ENCODE assay signal across 6 cellular contexts in the genomic region with DNA sequence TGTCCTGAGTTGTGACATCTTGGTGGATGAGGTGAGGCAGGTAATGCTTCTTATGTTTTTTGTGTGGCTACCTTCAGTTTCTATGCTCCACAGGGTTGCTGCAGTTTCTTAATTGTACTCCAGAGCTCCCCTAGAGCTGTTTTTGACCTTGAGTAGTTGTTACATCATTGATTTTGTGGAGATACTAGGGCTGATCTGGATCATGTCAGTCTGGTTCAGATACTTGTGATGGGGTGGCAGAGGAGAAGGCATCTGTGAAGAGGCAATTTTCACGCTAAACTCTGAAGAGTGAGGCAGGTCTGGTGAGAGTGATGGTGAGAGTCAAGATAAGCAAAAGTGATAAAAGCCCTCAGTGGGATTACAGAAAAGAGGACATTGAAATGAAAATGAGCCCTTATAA.
"Had no signal": no experiment of that assay in that cellular context is flagged by ENCODE, and none has a peak within 500 bp of the region (broad histone marks: within the 10 kb centered on the region; RNA-seq: fewer than 3 reads in every experiment).

No MANE protein-coding gene starts in this region.

- DNase-seq: IMR-90, KBM-7 had no signal

- H3K36me3 Mint-ChIP-seq: IgD-negative memory B cell had no signal

- H3K4me1 Mint-ChIP-seq: IgD-negative memory B cell had no signal

- H3K4me3 Mint-ChIP-seq: IgD-negative memory B cell had no signal

- H3K4me3 ChIP-seq: K562 had no signal

- ATAC-seq: HepG2, K562 had no signal

- H3K27ac Mint-ChIP-seq: IgD-negative memory B cell had no signal

- H3K27me3 Mint-ChIP-seq: IgD-negative memory B cell had no signal

- H3K27ac ChIP-seq: HL-60 had no signal
